In the genomic region with DNA sequence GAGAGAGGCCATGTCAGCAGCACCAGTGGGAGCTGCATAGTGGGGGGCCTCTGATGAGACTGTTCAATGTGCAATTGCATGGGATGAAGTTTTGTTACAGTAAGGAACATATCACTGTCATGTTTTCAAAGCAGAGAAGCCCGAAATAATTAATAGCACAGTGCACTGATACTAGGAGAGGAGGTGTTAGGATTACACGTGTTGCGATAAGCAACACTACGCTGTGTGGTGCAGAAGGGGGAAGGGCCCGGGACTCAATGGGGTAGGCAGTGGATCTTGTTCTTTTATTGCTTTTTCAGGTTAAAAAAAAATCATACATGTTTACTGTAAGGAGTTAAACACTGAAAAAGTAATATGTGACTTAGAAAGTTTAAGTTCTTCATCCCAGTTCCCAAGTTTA, we compare ENCODE assay signal across 35 cellular contexts. TPM values are rescaled to one million over a fixed set of nuclear protein-coding genes. Genes with fewer than 3 reads are reported as not detected.
"Had no signal": no experiment of that assay in that cellular context is flagged by ENCODE, and none has a peak within 500 bp of the region (broad histone marks: within the 10 kb centered on the region; RNA-seq: fewer than 3 reads in every experiment).

No MANE protein-coding gene starts in this region.

- H3K27me3 Mint-ChIP-seq: activated B cell treated with CpG ODN at 0.5 μM for 24 hours; activated CD8-positive, alpha-beta T cell treated with anti-CD3 and anti-CD28 coated beads for 36 hours; activated naive CD4-positive, alpha-beta T cell treated with anti-CD3 and anti-CD28 coated beads, Interleukin-2, amount 10 ng/mL, durations not matched to agents 7 days and 5 days; activated naive CD8-positive, alpha-beta T cell treated with anti-CD3 and anti-CD28 coated beads, Interleukin-2, amount 10 ng/mL, durations not matched to agents 7 days and 5 days; activated T-cell treated with anti-CD3 and anti-CD28 coated beads, Interleukin-2, amount 50 U/mL, for 24 hours; brain; T-cell had no signal

- DNase-seq: activated B cell treated with CpG ODN at 0.5 μM for 24 hours; activated CD4-positive, alpha-beta T cell treated with anti-CD3 and anti-CD28 coated beads for 48 hours; activated CD4-positive, alpha-beta T cell treated with anti-CD3 and anti-CD28 coated beads, Interleukin-2, amount 50 U/mL, for 1 hour; activated CD4-positive, alpha-beta T cell treated with anti-CD3 and anti-CD28 coated beads, Interleukin-2, amount 50 U/mL, for 48 hours; activated CD8-positive, alpha-beta memory T cell treated with anti-CD3 and anti-CD28 coated beads, Interleukin-2, amount 50 U/mL, for 48 hours; activated CD8-positive, alpha-beta T cell treated with anti-CD3 and anti-CD28 coated beads for 36 hours; activated gamma-delta T cell; activated naive CD4-positive, alpha-beta T cell; activated naive CD4-positive, alpha-beta T cell treated with anti-CD3 and anti-CD28 coated beads, Interleukin-2, amount 10 ng/mL, durations not matched to agents 7 days and 5 days; activated naive CD8-positive, alpha-beta T cell treated with anti-CD3 and anti-CD28 coated beads, Interleukin-2, amount 10 ng/mL, durations not matched to agents 7 days and 5 days; activated T-cell treated with anti-CD3 and anti-CD28 coated beads for 4 hours; activated T-cell treated with anti-CD3 and anti-CD28 coated beads, Interleukin-2, amount 50 U/mL, for 24 hours; activated T-cell treated with anti-CD3 and anti-CD28 coated beads, Interleukin-2, amount 50 U/mL, for 72 hours; central memory CD4-positive, alpha-beta T cell; cerebellar nuclear complex; colonic mucosa; effector CD8-positive, alpha-beta T cell; erythroblast; foreskin keratinocyte; gastrocnemius medialis; glutamatergic neuron; SW 1271; T-cell; T1000; WERI-Rb-1 had no signal

- H3K27ac Mint-ChIP-seq: activated B cell treated with CpG ODN at 0.5 μM for 24 hours; activated CD8-positive, alpha-beta T cell treated with anti-CD3 and anti-CD28 coated beads for 36 hours; activated naive CD4-positive, alpha-beta T cell treated with anti-CD3 and anti-CD28 coated beads, Interleukin-2, amount 10 ng/mL, durations not matched to agents 7 days and 5 days; activated naive CD4-positive, alpha-beta T cell treated with anti-CD3 and anti-CD28 coated beads, Interleukin-2, amount 50 U/mL, for 72 hours; activated naive CD8-positive, alpha-beta T cell treated with anti-CD3 and anti-CD28 coated beads, Interleukin-2, amount 10 ng/mL, durations not matched to agents 7 days and 5 days; activated T-cell treated with anti-CD3 and anti-CD28 coated beads, Interleukin-2, amount 50 U/mL, for 24 hours; activated T-cell treated with anti-CD3 and anti-CD28 coated beads, Interleukin-2, amount 50 U/mL, for 72 hours; T-cell; T-helper 1 cell treated with Interleukin-12 subunit alpha and Interleukin-12 subunit beta and Interleukin-4 antibody, amounts not matched to agents 30 μg/mL and 1 μg/mL, for 36 hours; T-helper 2 cell treated with Interferon-gamma antibody and Interleukin-4, amounts not matched to agents 5 μg/mL and 100 μg/mL, for 36 hours had no signal

- H3K4me1 Mint-ChIP-seq: activated naive CD4-positive, alpha-beta T cell treated with anti-CD3 and anti-CD28 coated beads, Interleukin-2, amount 10 ng/mL, durations not matched to agents 7 days and 5 days; activated naive CD8-positive, alpha-beta T cell treated with anti-CD3 and anti-CD28 coated beads, Interleukin-2, amount 10 ng/mL, durations not matched to agents 7 days and 5 days; brain; T-cell had no signal

- H3K27ac ChIP-seq: ascending aorta, breast epithelium, cardiac muscle cell, colonic mucosa, esophagus muscularis mucosa, foreskin keratinocyte, gastrocnemius medialis, WERI-Rb-1 had no signal

- H3K27me3 ChIP-seq: ascending aorta, breast epithelium, cardiac muscle cell, colonic mucosa, esophagus muscularis mucosa, foreskin keratinocyte, gastrocnemius medialis had no signal

- H3K9me3 ChIP-seq: ascending aorta, breast epithelium, colonic mucosa, esophagus muscularis mucosa, gastrocnemius medialis had no signal

- ATAC-seq: activated CD4-positive, CD25-positive, alpha-beta regulatory T cell treated with anti-CD3 and anti-CD28 coated beads, Interleukin-2, amount 50 U/mL, for 24 hours; activated CD8-positive, alpha-beta T cell treated with anti-CD3 and anti-CD28 coated beads for 36 hours; activated naive CD4-positive, alpha-beta T cell treated with anti-CD3 and anti-CD28 coated beads, Interleukin-2, amount 50 U/mL, for 72 hours; activated T-cell treated with anti-CD3 and anti-CD28 coated beads, Interleukin-2, amount 50 U/mL, for 72 hours; foreskin keratinocyte; gastrocnemius medialis; T-cell had no signal

- H3K4me3 ChIP-seq: ascending aorta, breast epithelium, cardiac muscle cell, colonic mucosa, esophagus muscularis mucosa, gastrocnemius medialis had no signal

- H3K36me3 ChIP-seq: breast epithelium had no signal

- H3K4me1 ChIP-seq: ascending aorta, breast epithelium, colonic mucosa, esophagus muscularis mucosa, foreskin keratinocyte, gastrocnemius medialis had no signal

- H3K4me3 Mint-ChIP-seq: activated B cell treated with CpG ODN at 0.5 μM for 24 hours; activated CD8-positive, alpha-beta T cell treated with anti-CD3 and anti-CD28 coated beads for 36 hours; activated naive CD4-positive, alpha-beta T cell treated with anti-CD3 and anti-CD28 coated beads, Interleukin-2, amount 10 ng/mL, durations not matched to agents 7 days and 5 days; activated naive CD8-positive, alpha-beta T cell treated with anti-CD3 and anti-CD28 coated beads, Interleukin-2, amount 10 ng/mL, durations not matched to agents 7 days and 5 days; activated T-cell treated with anti-CD3 and anti-CD28 coated beads, Interleukin-2, amount 50 U/mL, for 24 hours; activated T-cell treated with anti-CD3 and anti-CD28 coated beads, Interleukin-2, amount 50 U/mL, for 72 hours; brain; T-cell; T-helper 1 cell treated with Interleukin-12 subunit alpha and Interleukin-12 subunit beta and Interleukin-4 antibody, amounts not matched to agents 30 μg/mL and 1 μg/mL, for 36 hours; T-helper 2 cell treated with Interferon-gamma antibody and Interleukin-4, amounts not matched to agents 5 μg/mL and 100 μg/mL, for 36 hours had no signal

RNA-seq across cellular contexts. Expression of a gene that starts 57.9 kb away (rescaled TPM):
- total RNA-seq: activated CD8-positive, alpha-beta memory T cell treated with anti-CD3 and anti-CD28 coated beads for 36 hours; foreskin keratinocyte had no signal
